Comparison of ENCODE assay signal across 13 cellular contexts in genomic region chr1:186152227-186152944, GRCh38.
DNase-seq lines count a peak whose midpoint lies in the region; ATAC-seq and TF ChIP-seq lines count a peak whose summit lies in the region.
"Had no signal": no experiment of that assay in that cellular context is flagged by ENCODE, and none has a peak within 500 bp of the region (broad histone marks: within the 10 kb centered on the region; RNA-seq: fewer than 3 reads in every experiment).

No MANE protein-coding gene starts in this region.

- H3K27me3 ChIP-seq in PC-9 (ENCODE audit: insufficient read depth, low read depth): no peaks in the 10 kb centered on the region
- H3K27me3 ChIP-seq: left lung had no signal

- DNase-seq in Daoy (ENCODE audit: low read depth) (peak; percentile 75), PC-9 (peak; percentile 86 to 90), epithelial cell of prostate (ENCODE audit: low read depth, low spot score) (peak; percentile 41), osteocyte (ENCODE audit: extremely low spot score, unreplicated experiment) (peak; percentile 86), DMS53 (lab: John Stamatoyannopoulos, UW) (no peak), iPS-NIHi7 (ENCODE audit: extremely low spot score) (no peak)
- DNase-seq: activated effector memory CD4-positive, alpha-beta T cell treated with anti-CD3 and anti-CD28 coated beads, Interleukin-2, amount 50 U/mL, for 16 hours; COR-L47; left lung; NCI-H1105 treated with DMSO at 0.1 percent for 48 hours had no signal

- H3K36me3 ChIP-seq in PC-9 (ENCODE audit: low read depth): no peaks in the 10 kb centered on the region
- H3K36me3 ChIP-seq: left lung had no signal

- no peak overlapping the region for H3K4me3 ChIP-seq in PC-9
- H3K4me3 ChIP-seq: left lung had no signal

- H3K4me3 Mint-ChIP-seq in osteocyte (ENCODE audit: unreplicated experiment): no peak overlapping the region

- CTCF ChIA-PET in PC-9 (lab: Charles Lee): interaction anchor here (0.5 to 1.4 kb wide), 2 partner anchors 339 to 376 kb away, joined by 3 to 6 read pairs; no protein-coding TSS in a partner anchor

- BruUV-seq in PC-9 (replicated peaks; lab: Mats Ljungman, UMichigan): no TSS peak

- peak overlapping the region; percentile 67 for H3K27ac ChIP-seq in PC-9
- H3K27ac ChIP-seq in epithelial cell of prostate: peak overlapping the region; percentile 0
- H3K27ac ChIP-seq: left lung had no signal

- no peaks in the 10 kb centered on the region for H3K9me2 ChIP-seq in PC-9 (ENCODE audit: insufficient read depth)

- H3K9me3 Mint-ChIP-seq in osteocyte (ENCODE audit: unreplicated experiment): peaks cover 2% of the 10 kb centered on the region

- no peaks in the 10 kb centered on the region for H3K9me3 ChIP-seq in PC-9 (ENCODE audit: insufficient read depth, low read depth)
- H3K9me3 ChIP-seq: left lung had no signal

- peaks cover 19% of the 10 kb centered on the region for H3F3A ChIP-seq in PC-9 (ENCODE audit: insufficient read depth, low read depth)

- H3K4me1 Mint-ChIP-seq in osteocyte (ENCODE audit: unreplicated experiment): peaks cover 55% of the 10 kb centered on the region

- H3K4me2 ChIP-seq in PC-9: peak overlapping the region; percentile 21

- H3K27ac Mint-ChIP-seq in osteocyte (ENCODE audit: unreplicated experiment): peak overlapping the region; percentile 9

- POLR2A ChIA-PET in PC-9 (lab: Charles Lee; ENCODE audit: unreplicated experiment): interaction anchor here (0.6 kb wide), 2 partner anchors 21 to 579 kb away, joined by 4 to 9 read pairs; no protein-coding TSS in a partner anchor

- no peaks in the 10 kb centered on the region for H3K27me3 Mint-ChIP-seq in osteocyte (ENCODE audit: unreplicated experiment)

- no peaks in the 10 kb centered on the region for H3K79me2 ChIP-seq in PC-9 (ENCODE audit: low read depth)

- peaks cover 30% of the 10 kb centered on the region for H3K36me3 Mint-ChIP-seq in osteocyte (ENCODE audit: unreplicated experiment)

- ATAC-seq in esophagus mucosa: no peak
- no peak for ATAC-seq in HG03159 (IDR thresholded peaks at IDR 0.05; ENCODE audit: unreplicated experiment)
- ATAC-seq: left lung, sciatic nerve had no signal

- TF ChIP-seq CTCF in PC-9 (conservative IDR thresholded peaks at IDR 0.05): no peak
- no peak for TF ChIP-seq CTCF in osteocyte (IDR thresholded peaks at IDR 0.05)

- H3K4me1 ChIP-seq in PC-9 (replicated peaks; ENCODE audit: insufficient read depth): peaks cover 21% of the 10 kb centered on the region
- H3K4me1 ChIP-seq: left lung had no signal

- no peak overlapping the region for H2AFZ ChIP-seq in PC-9

- no peaks in the 10 kb centered on the region for H4K20me1 ChIP-seq in PC-9 (ENCODE audit: insufficient read depth)

- intact Hi-C loops in PC-9 (cut with micrococcal nuclease; ENCODE audit: unreplicated experiment): loop anchor here (2.0 to 10.0 kb wide), 3 partner anchors 36 to 420 kb away; partner anchors contain the start of gene HMCN1

Comparison
In these comparisons a context has a peak if more than half of its experiments do, and no peak if none do; other contexts are left out.
1. DNase-seq: peak in Daoy (single experiment), PC-9 (2 of 2), epithelial cell of prostate (single experiment) and osteocyte (single experiment); none in DMS53 (single experiment) and iPS-NIHi7 (single experiment).